1 cellular context compared by ENCODE assay signal in the genomic region with DNA sequence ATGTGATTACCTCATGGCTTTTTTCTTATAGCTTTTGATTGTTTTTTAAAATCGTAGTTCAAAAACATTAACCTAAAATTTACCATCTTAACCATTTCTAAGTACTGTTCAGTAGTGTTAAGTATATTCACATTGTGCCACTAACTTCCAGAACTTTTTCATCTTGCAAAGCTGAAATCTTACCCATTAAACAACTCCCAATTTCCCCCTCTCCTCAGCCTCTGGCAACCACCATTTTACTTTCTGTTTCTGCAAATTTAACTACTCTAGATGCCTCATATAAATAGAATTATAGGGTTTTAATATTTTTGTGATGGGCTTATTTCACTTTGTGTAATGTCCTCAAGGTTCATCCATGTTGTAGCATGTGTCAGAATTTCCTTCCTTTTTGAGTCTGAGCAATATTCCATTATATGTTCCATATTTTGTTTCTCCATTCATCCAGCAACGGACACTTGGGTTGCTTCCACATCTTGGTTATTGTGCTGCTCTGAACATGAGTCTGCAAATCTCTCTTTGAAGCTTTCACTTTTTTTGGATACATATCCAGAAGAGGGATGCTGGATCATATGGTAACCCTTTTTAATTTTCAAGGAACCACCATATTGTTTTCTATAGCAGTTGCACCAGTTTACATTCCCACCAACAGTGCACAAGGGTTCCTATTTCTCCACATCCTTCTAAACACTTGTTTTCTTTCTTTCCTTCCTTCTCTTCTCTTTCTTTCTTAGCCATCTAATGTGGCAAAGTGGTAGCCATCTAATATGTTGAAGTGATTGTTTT.
A peak's percentile ranks its signal among the peaks of the same experiment; 100 is the strongest.
TF ChIP-seq lines count a peak whose summit lies in the region.

No MANE protein-coding gene starts in this region.

TF ChIP-seq in GM12878, 131 proteins besides CTCF, POLR2A, EP300 and RAD21:
- TF ChIP-seq SMAD1 (IDR thresholded peaks at IDR 0.05; ENCODE audit: low read depth, partially characterized antibody): peak; percentile 38
- no peak for TF ChIP-seq BCL11A (IDR thresholded peaks at IDR 0.05; ENCODE audit: low read depth, low read length)
- no peak for TF ChIP-seq ZNF217 (IDR thresholded peaks at IDR 0.05)
